1 cellular context compared by ENCODE assay signal in genomic region chr11:65898656-65899355, GRCh38.
TF ChIP-seq lines count a peak whose summit lies in the region.

No MANE protein-coding gene starts in this region.

TF ChIP-seq in K562, 482 proteins besides CTCF, POLR2A, EP300 and RAD21:
- 0 out of 2 replicates have a peak, but pooled peaks have one; percentile 8 for TF ChIP-seq POLR2H (tag; IDR thresholded peaks at IDR 0.05; ENCODE audit: low read depth)
- TF ChIP-seq TCFL5 (CRISPR knock-in tag; conservative IDR thresholded peaks at IDR 0.05): no peak
- peak; percentile 80 for TF ChIP-seq CHD1 (IDR thresholded peaks at IDR 0.05; ENCODE audit: low read length)
- peak in 1 of 2 experiments; percentile 26; a peak in 1 of 4 replicates for TF ChIP-seq NRF1 (conservative IDR thresholded peaks at IDR 0.05 in 1 of 2, IDR thresholded peaks at IDR 0.05 in 1 of 2)
- TF ChIP-seq ELF1 (tag; IDR thresholded peaks at IDR 0.05): peak; percentile 92
- no peak for TF ChIP-seq ZBTB1 (CRISPR knock-in tag; IDR thresholded peaks at IDR 0.05; ENCODE audit: borderline replicate concordance, low read depth)
- no peak for TF ChIP-seq FOXM1 (IDR thresholded peaks at IDR 0.05; ENCODE audit: low read depth)
- TF ChIP-seq FOXM1 (CRISPR knock-in tag; IDR thresholded peaks at IDR 0.05; ENCODE audit: low read depth): no peak; the same call in 1 of the 2 replicates
- no peak; the same call in 1 of the 2 replicates for TF ChIP-seq TGIF2 (CRISPR knock-in tag; IDR thresholded peaks at IDR 0.05)
- TF ChIP-seq ZNF75A (CRISPR knock-in tag; IDR thresholded peaks at IDR 0.05): peak; percentile 65; the same call in 1 of the 2 replicates
- peak; percentile 78; the same call in 1 of the 2 replicates for TF ChIP-seq RB1 (IDR thresholded peaks at IDR 0.05; ENCODE audit: low read depth)
- TF ChIP-seq ZFP91 (CRISPR knock-in tag; IDR thresholded peaks at IDR 0.05): 0 out of 2 replicates have a peak, but pooled peaks have one; percentile 7
- 0 out of 2 replicates have a peak, but pooled peaks have one; percentile 36 for TF ChIP-seq ZBTB40 (IDR thresholded peaks at IDR 0.05)
- TF ChIP-seq ZBTB40 (CRISPR knock-in tag; IDR thresholded peaks at IDR 0.05): no peak
- no peak for TF ChIP-seq ZNF165 (CRISPR knock-in tag; IDR thresholded peaks at IDR 0.05; ENCODE audit: borderline replicate concordance)
- TF ChIP-seq MYNN (IDR thresholded peaks at IDR 0.05): no peak
- TF ChIP-seq MYNN (CRISPR knock-in tag; IDR thresholded peaks at IDR 0.05): no peak
- 0 out of 4 replicates have a peak, but pooled peaks of 1 of the 2 experiments have one; percentile 12 for TF ChIP-seq NONO (IDR thresholded peaks at IDR 0.05; ENCODE audit: low read depth in 2 of 2, low read length in 1 of 2)
- TF ChIP-seq EGR1 (conservative IDR thresholded peaks at IDR 0.05): 0 out of 2 replicates have a peak, but pooled peaks have one; percentile 26
- TF ChIP-seq NEUROD1 (IDR thresholded peaks at IDR 0.05; ENCODE audit: borderline replicate concordance, low read depth, low read length, partially characterized antibody): no peak
- TF ChIP-seq ZNF512 (tag; IDR thresholded peaks at IDR 0.05): peak; percentile 32; the same call in 1 of the 2 replicates
- no peak for TF ChIP-seq RBM17 (IDR thresholded peaks at IDR 0.05; ENCODE audit: borderline replicate concordance, low read depth, low read length)
- TF ChIP-seq PHF8 (IDR thresholded peaks at IDR 0.05; ENCODE audit: borderline replicate concordance, low read length): peak; percentile 50; the same call in 1 of the 2 replicates
- TF ChIP-seq ZFPM2 (CRISPR knock-in tag; IDR thresholded peaks at IDR 0.05): no peak
- TF ChIP-seq RCOR1 (IDR thresholded peaks at IDR 0.05; ENCODE audit: borderline replicate concordance in 1 of 2, low read depth in 2 of 2, low read length in 2 of 2): peak in 1 of 2 experiments; percentile 31; a peak in 1 of 4 replicates
- TF ChIP-seq PTRF (tag; IDR thresholded peaks at IDR 0.05): no peak
- TF ChIP-seq ZFX (CRISPR knock-in tag; IDR thresholded peaks at IDR 0.05): peak; percentile 92
- TF ChIP-seq POLR2B (IDR thresholded peaks at IDR 0.05; ENCODE audit: low read depth, partially characterized antibody): peak; percentile 12
- TF ChIP-seq DIDO1 (tag; IDR thresholded peaks at IDR 0.05; ENCODE audit: low read depth): no peak
- no peak for TF ChIP-seq TBL1XR1 (IDR thresholded peaks at IDR 0.05; ENCODE audit: low read length in 2 of 2)
- peak; percentile 39 for TF ChIP-seq SRSF7 (optimal IDR thresholded peaks at IDR 0.05; ENCODE audit: low read depth, low read length)
- no peak for TF ChIP-seq SRF (CRISPR knock-in tag; IDR thresholded peaks at IDR 0.05)
- 0 out of 4 replicates have a peak, but pooled peaks of 1 of the 2 experiments have one; percentile 83 for TF ChIP-seq SIN3A (IDR thresholded peaks at IDR 0.05; ENCODE audit: borderline replicate concordance in 2 of 2, control insufficient read depth in 1 of 2, low read depth in 2 of 2, low read length in 2 of 2)
- peak; percentile 80; the same call in 1 of the 2 replicates for TF ChIP-seq SFPQ (IDR thresholded peaks at IDR 0.05; ENCODE audit: low read depth, low read length)
- TF ChIP-seq HBP1 (CRISPR knock-in tag; IDR thresholded peaks at IDR 0.05): no peak
- no peak for TF ChIP-seq MYC (IDR thresholded peaks at IDR 0.05; ENCODE audit: low read depth, low read length)
- TF ChIP-seq MYC (CRISPR knock-in tag; IDR thresholded peaks at IDR 0.05; ENCODE audit: borderline replicate concordance, low read depth): no peak
